17 cellular contexts compared by ENCODE assay signal in the genomic region with DNA sequence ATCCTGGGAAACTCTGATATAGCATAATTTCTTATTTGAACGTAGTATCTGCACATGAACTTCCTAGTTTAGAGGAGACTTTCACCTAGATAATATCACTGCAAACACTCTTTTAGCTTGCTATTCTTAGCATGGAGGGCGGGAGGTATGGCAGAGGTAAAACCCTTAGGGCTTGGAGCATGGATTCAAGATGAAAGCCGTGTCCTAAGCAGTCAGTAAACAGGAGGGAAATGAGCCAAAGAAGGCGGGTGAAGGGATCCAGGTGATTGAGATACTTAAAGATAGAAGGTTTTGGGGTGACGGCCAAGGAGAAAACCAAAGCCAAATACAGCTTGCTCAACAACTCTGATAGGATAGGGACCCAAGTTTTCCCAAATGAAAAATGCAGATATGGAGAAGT.
DNase-seq lines count a peak whose midpoint lies in the region; ATAC-seq and TF ChIP-seq lines count a peak whose summit lies in the region.
"Had no signal": no experiment of that assay in that cellular context is flagged by ENCODE, and none has a peak within 500 bp of the region (broad histone marks: within the 10 kb centered on the region; RNA-seq: fewer than 3 reads in every experiment).

No MANE protein-coding gene starts in this region.

- no peaks in the 10 kb centered on the region for H4K20me1 ChIP-seq in mammary epithelial cell (ENCODE audit: insufficient read depth, low read length)

- H3K27me3 ChIP-seq in mammary epithelial cell (ENCODE audit: insufficient read depth, low read length) = no peaks in the 10 kb centered on the region
- H3K27me3 ChIP-seq: upper lobe of right lung had no signal

- no peak for DNase-seq in activated CD4-positive, alpha-beta memory T cell treated with anti-CD3 and anti-CD28 coated beads for 36 hours
- no peak for DNase-seq in activated CD4-positive, alpha-beta memory T cell treated with anti-CD3 and anti-CD28 coated beads, Interleukin-2, amount 10 ng/mL, durations not matched to agents 7 days and 5 days
- DNase-seq in NB4 (ENCODE audit: low read depth) (no peak), mammary epithelial cell (peak; percentile 6), NOMO-1 treated with dmso at 0.1 percent for 144 hours (lab: John Stamatoyannopoulos, UW; ENCODE audit: unreplicated experiment) (no peak), left colon (no peak), DMS79 treated with DMSO at 0.1 percent for 48 hours (lab: John Stamatoyannopoulos, UW) (no peak)
- no peak for DNase-seq in stimulated activated effector memory CD8-positive, alpha-beta T cell treated with anti-CD3 and anti-CD28 coated beads, Interleukin-12 subunit alpha, Interleukin-12 subunit beta, amount 100 ng/mL, for 72 hours (ENCODE audit: low spot score in 2 of 2)
- DNase-seq: amniotic stem cell, cortex of kidney, DMS153, GOT3, mesenchymal stem cell, NCI-H2107, SW 1271, upper lobe of right lung had no signal

- H2AFZ ChIP-seq in mammary epithelial cell (ENCODE audit: low read depth, low read length) = peak overlapping the region; percentile 75
- H2AFZ ChIP-seq: parathyroid adenoma had no signal

- CTCF ChIA-PET in activated CD4-positive, alpha-beta memory T cell treated with anti-CD3 and anti-CD28 coated beads for 36 hours (lab: Charles Lee) = interaction anchor here (1.0 kb wide), 1 partner anchor 35 kb away, joined by 3 read pairs; no protein-coding TSS in a partner anchor
- CTCF ChIA-PET in activated CD4-positive, alpha-beta memory T cell treated with anti-CD3 and anti-CD28 coated beads, Interleukin-2, amount 10 ng/mL, durations not matched to agents 7 days and 5 days (lab: Charles Lee) = no interaction called here
- CTCF ChIA-PET in mammary epithelial cell (lab: Charles Lee; ENCODE audit: low non-redundant PET) = no interaction called here

- H3K9ac ChIP-seq in mammary epithelial cell (ENCODE audit: insufficient read depth, low read length) = no peak overlapping the region
- H3K9ac ChIP-seq: parathyroid adenoma had no signal

- intact Hi-C loops in activated CD4-positive, alpha-beta memory T cell treated with anti-CD3 and anti-CD28 coated beads for 36 hours (cut with micrococcal nuclease) = no loop called here
- intact Hi-C loops in mammary epithelial cell (cut with micrococcal nuclease) = no loop called here
- intact Hi-C loops in left colon (cut with DNase I, micrococcal nuclease) = no loop called here

- 4% methylated on average over 5 of the region's 5 CpGs for WGBS in mammary epithelial cell (ENCODE audit: low coverage, missing lambda C conversion rate)

- no peaks in the 10 kb centered on the region for H3K9me3 ChIP-seq in mammary epithelial cell (replicated peaks; ENCODE audit: insufficient read depth, low read length)
- H3K9me3 ChIP-seq: upper lobe of right lung had no signal

- peaks cover 54% of the 10 kb centered on the region for H3K4me1 Mint-ChIP-seq in activated CD4-positive, alpha-beta memory T cell treated with anti-CD3 and anti-CD28 coated beads for 36 hours (ENCODE audit: low read depth)
- H3K4me1 Mint-ChIP-seq in activated CD4-positive, alpha-beta memory T cell treated with anti-CD3 and anti-CD28 coated beads, Interleukin-2, amount 10 ng/mL, durations not matched to agents 7 days and 5 days = peaks cover 53% of the 10 kb centered on the region
- peaks cover 48% of the 10 kb centered on the region for H3K4me1 Mint-ChIP-seq in stimulated activated effector memory CD8-positive, alpha-beta T cell treated with anti-CD3 and anti-CD28 coated beads, Interleukin-12 subunit alpha, Interleukin-12 subunit beta, amount 100 ng/mL, for 72 hours

- H3K4me2 ChIP-seq in mammary epithelial cell (ENCODE audit: insufficient read depth, low read depth, low read length) = peak overlapping the region; percentile 19

- H3K27ac Mint-ChIP-seq in activated CD4-positive, alpha-beta memory T cell treated with anti-CD3 and anti-CD28 coated beads for 36 hours = peak overlapping the region; percentile 14
- H3K27ac Mint-ChIP-seq in activated CD4-positive, alpha-beta memory T cell treated with anti-CD3 and anti-CD28 coated beads, Interleukin-2, amount 10 ng/mL, durations not matched to agents 7 days and 5 days = no peak overlapping the region
- H3K27ac Mint-ChIP-seq in stimulated activated effector memory CD8-positive, alpha-beta T cell treated with anti-CD3 and anti-CD28 coated beads, Interleukin-12 subunit alpha, Interleukin-12 subunit beta, amount 100 ng/mL, for 72 hours = no peak overlapping the region

- no peaks in the 10 kb centered on the region for H3K27me3 Mint-ChIP-seq in activated CD4-positive, alpha-beta memory T cell treated with anti-CD3 and anti-CD28 coated beads for 36 hours
- no peaks in the 10 kb centered on the region for H3K27me3 Mint-ChIP-seq in activated CD4-positive, alpha-beta memory T cell treated with anti-CD3 and anti-CD28 coated beads, Interleukin-2, amount 10 ng/mL, durations not matched to agents 7 days and 5 days

- dilution Hi-C loops in mammary epithelial cell (cut with HindIII; ENCODE audit: low sequenced_read_pairs) = no loop called here

- no peak for TF ChIP-seq POLR2A in NB4 (IDR thresholded peaks at IDR 0.05; ENCODE audit: extremely low read depth, insufficient read length)

- H3K36me3 Mint-ChIP-seq in activated CD4-positive, alpha-beta memory T cell treated with anti-CD3 and anti-CD28 coated beads for 36 hours = no peaks in the 10 kb centered on the region
- no peaks in the 10 kb centered on the region for H3K36me3 Mint-ChIP-seq in activated CD4-positive, alpha-beta memory T cell treated with anti-CD3 and anti-CD28 coated beads, Interleukin-2, amount 10 ng/mL, durations not matched to agents 7 days and 5 days (ENCODE audit: low read depth)
- H3K36me3 Mint-ChIP-seq in stimulated activated effector memory CD8-positive, alpha-beta T cell treated with anti-CD3 and anti-CD28 coated beads, Interleukin-12 subunit alpha, Interleukin-12 subunit beta, amount 100 ng/mL, for 72 hours = peaks cover 9% of the 10 kb centered on the region

- H3K27ac ChIP-seq in mammary epithelial cell (ENCODE audit: insufficient read depth, low read depth, low read length) = peak overlapping the region; percentile 26
- H3K27ac ChIP-seq: parathyroid adenoma, upper lobe of right lung had no signal

- H3K79me2 ChIP-seq in mammary epithelial cell (ENCODE audit: insufficient read depth, low read length) = no peaks in the 10 kb centered on the region
- H3K79me2 ChIP-seq: parathyroid adenoma had no signal

- in situ Hi-C loops in mammary epithelial cell (cut with MboI; ENCODE audit: low sequenced_read_pairs in 2 of 2) = no loop called here

- no peaks in the 10 kb centered on the region for H3K36me3 ChIP-seq in mammary epithelial cell (ENCODE audit: insufficient read depth, low read length)
- H3K36me3 ChIP-seq: upper lobe of right lung had no signal

- no peaks in the 10 kb centered on the region for H3K9me3 Mint-ChIP-seq in activated CD4-positive, alpha-beta memory T cell treated with anti-CD3 and anti-CD28 coated beads for 36 hours
- no peaks in the 10 kb centered on the region for H3K9me3 Mint-ChIP-seq in activated CD4-positive, alpha-beta memory T cell treated with anti-CD3 and anti-CD28 coated beads, Interleukin-2, amount 10 ng/mL, durations not matched to agents 7 days and 5 days
- no peaks in the 10 kb centered on the region for H3K9me3 Mint-ChIP-seq in stimulated activated effector memory CD8-positive, alpha-beta T cell treated with anti-CD3 and anti-CD28 coated beads, Interleukin-12 subunit alpha, Interleukin-12 subunit beta, amount 100 ng/mL, for 72 hours

- TF ChIP-seq CTCF in NB4 (IDR thresholded peaks at IDR 0.05; ENCODE audit: low read depth, low read length) (no peak), mammary epithelial cell (conservative IDR thresholded peaks at IDR 0.05 in 1 of 2, IDR thresholded peaks at IDR 0.05 in 1 of 2; ENCODE audit: extremely low read depth in 1 of 2, insufficient read depth in 1 of 2, low read depth in 1 of 2, low read length in 2 of 2) (no peak)

- ATAC-seq in stimulated activated effector memory CD8-positive, alpha-beta T cell treated with anti-CD3 and anti-CD28 coated beads, Interleukin-12 subunit alpha, Interleukin-12 subunit beta, amount 100 ng/mL, for 72 hours = no peak
- ATAC-seq in left colon = no peak
- ATAC-seq: upper lobe of right lung had no signal

- peaks cover 33% of the 10 kb centered on the region for H3K4me1 ChIP-seq in mammary epithelial cell (ENCODE audit: insufficient read depth, low read length)
- H3K4me1 ChIP-seq: parathyroid adenoma had no signal

- no TSS peak for BruUV-seq in mammary epithelial cell (replicated peaks; lab: Mats Ljungman, UMichigan)

- H3K4me3 Mint-ChIP-seq in activated CD4-positive, alpha-beta memory T cell treated with anti-CD3 and anti-CD28 coated beads for 36 hours = peak overlapping the region; percentile 57
- H3K4me3 Mint-ChIP-seq in activated CD4-positive, alpha-beta memory T cell treated with anti-CD3 and anti-CD28 coated beads, Interleukin-2, amount 10 ng/mL, durations not matched to agents 7 days and 5 days = no peak overlapping the region
- peak overlapping the region; percentile 88 for H3K4me3 Mint-ChIP-seq in stimulated activated effector memory CD8-positive, alpha-beta T cell treated with anti-CD3 and anti-CD28 coated beads, Interleukin-12 subunit alpha, Interleukin-12 subunit beta, amount 100 ng/mL, for 72 hours

- POLR2A ChIA-PET in activated CD4-positive, alpha-beta memory T cell treated with anti-CD3 and anti-CD28 coated beads for 36 hours (lab: Charles Lee) = interaction anchor here (1.0 kb wide), 1 partner anchor 216 kb away, joined by 3 read pairs; no protein-coding TSS in a partner anchor
- POLR2A ChIA-PET in activated CD4-positive, alpha-beta memory T cell treated with anti-CD3 and anti-CD28 coated beads, Interleukin-2, amount 10 ng/mL, durations not matched to agents 7 days and 5 days (lab: Charles Lee) = no interaction called here

- H3K4me3 ChIP-seq in NB4 (ENCODE audit: low read depth, low read length) (peak overlapping the region; percentile 7), mammary epithelial cell (replicated peaks in 1 of 3; ENCODE audit: insufficient read depth in 1 of 3, low read depth in 2 of 3, low read length in 3 of 3) (no peak overlapping the region)
- H3K4me3 ChIP-seq: upper lobe of right lung had no signal
